ENCODE assay signal across 1 cellular context in the genomic region with DNA sequence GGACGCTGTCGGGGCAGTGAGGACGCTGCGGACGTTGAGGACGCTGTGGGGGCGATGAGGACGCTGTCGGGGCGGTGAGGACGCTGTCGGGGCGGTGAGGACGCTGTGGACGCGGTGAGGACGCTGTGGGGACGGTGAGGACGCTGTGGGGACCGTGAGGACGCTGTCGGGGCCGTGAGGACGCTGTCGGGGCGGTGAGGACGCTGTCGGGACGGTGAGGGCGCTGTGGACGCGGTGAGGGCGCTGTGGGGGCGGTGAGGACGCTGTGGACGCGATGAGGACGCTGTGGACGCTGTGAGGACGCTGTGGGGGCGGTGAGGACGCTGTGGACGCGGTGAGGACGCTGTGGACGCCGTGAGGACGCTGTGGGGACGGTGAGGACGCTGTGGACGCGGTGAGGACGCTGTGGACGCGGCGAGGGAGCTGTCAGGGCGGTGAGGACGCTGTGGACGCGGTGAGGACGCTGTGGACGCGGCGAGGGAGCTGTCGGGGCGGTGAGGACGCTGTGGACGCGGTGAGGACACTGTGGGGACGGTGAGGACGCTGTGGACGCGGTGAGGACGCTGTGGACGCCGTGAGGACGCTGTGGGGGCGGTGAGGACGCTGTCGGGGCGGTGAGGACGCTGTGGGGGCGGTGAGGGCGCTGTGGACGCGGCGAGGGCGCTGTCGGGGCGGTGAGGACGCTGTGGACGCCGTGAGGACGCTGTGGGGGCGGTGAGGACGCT. TPM values are rescaled to one million over a fixed set of nuclear protein-coding genes. Genes with fewer than 3 reads are reported as not detected.
"Had no signal": no experiment of that assay in that cellular context is flagged by ENCODE, and none has a peak within 500 bp of the region (broad histone marks: within the 10 kb centered on the region; RNA-seq: fewer than 3 reads in every experiment).

No MANE protein-coding gene starts in this region.

RNA-seq across cellular contexts. Expression of a gene that starts 34.4 kb away (rescaled TPM):
- total RNA-seq: GM12878 had no signal
- polyA plus RNA-seq: GM12878 had no signal
